In genomic region chr16:67433131-67433719, GRCh38 we compare ENCODE assay signal across 1 cellular context.
TF ChIP-seq lines count a peak whose summit lies in the region.

No MANE protein-coding gene starts in this region.

TF ChIP-seq in HepG2, 621 proteins besides CTCF, POLR2A, EP300 and RAD21:
- TF ChIP-seq RBM39 (IDR thresholded peaks at IDR 0.05; ENCODE audit: low read depth, low read length, poor library complexity, severe bottlenecking) (no peak), ZC3H4 (CRISPR knock-in tag; IDR thresholded peaks at IDR 0.05; ENCODE audit: borderline replicate concordance) (no peak), ZNF879 (CRISPR knock-in tag; IDR thresholded peaks at IDR 0.05) (no peak), ZNF121 (CRISPR knock-in tag; IDR thresholded peaks at IDR 0.05) (no peak), FOXP1 (IDR thresholded peaks at IDR 0.05) (no peak), FOXP1 (CRISPR knock-in tag; IDR thresholded peaks at IDR 0.05) (no peak), MED1 (CRISPR knock-in tag; IDR thresholded peaks at IDR 0.05) (no peak), HDAC2 (CRISPR knock-in tag; IDR thresholded peaks at IDR 0.05) (no peak), ZNF225 (CRISPR knock-in tag; IDR thresholded peaks at IDR 0.05) (no peak), TFAP4 (IDR thresholded peaks at IDR 0.05; ENCODE audit: borderline replicate concordance, low read depth) (no peak), CHCHD3 (CRISPR knock-in tag; IDR thresholded peaks at IDR 0.05) (no peak), ZNF816 (CRISPR knock-in tag; IDR thresholded peaks at IDR 0.05; ENCODE audit: borderline replicate concordance) (no peak), MXD1 (CRISPR knock-in tag; IDR thresholded peaks at IDR 0.05) (no peak), ZBTB40 (IDR thresholded peaks at IDR 0.05) (no peak), ZBTB40 (CRISPR knock-in tag; IDR thresholded peaks at IDR 0.05) (no peak), IKZF1 (IDR thresholded peaks at IDR 0.05) (no peak), ZNF703 (CRISPR knock-in tag; IDR thresholded peaks at IDR 0.05; ENCODE audit: borderline replicate concordance) (no peak)
TF ChIP-seq in HepG2: peak in this region for 0.
